2 cellular contexts compared by ENCODE assay signal in genomic region chr16:27769561-27770222, GRCh38.
TF ChIP-seq lines count a peak whose summit lies in the region.

No MANE protein-coding gene starts in this region.

TF ChIP-seq in WTC11, 78 proteins besides CTCF, POLR2A, EP300 and RAD21 (continued from another document):
- no peak for TF ChIP-seq ZNF425 (CRISPR knock-in tag; conservative IDR thresholded peaks at IDR 0.05)
- no peak for TF ChIP-seq SP1 (CRISPR knock-in tag; conservative IDR thresholded peaks at IDR 0.05)
- no peak for TF ChIP-seq ELF4 (CRISPR knock-in tag; IDR thresholded peaks at IDR 0.05; ENCODE audit: low read depth)
- no peak for TF ChIP-seq FOXK1 (CRISPR knock-in tag; IDR thresholded peaks at IDR 0.05)
- TF ChIP-seq NFATC4 (CRISPR knock-in tag; IDR thresholded peaks at IDR 0.05), result no peak
- no peak for TF ChIP-seq TCF7 (CRISPR knock-in tag; IDR thresholded peaks at IDR 0.05; ENCODE audit: low read depth)
- TF ChIP-seq, protein P1, sequence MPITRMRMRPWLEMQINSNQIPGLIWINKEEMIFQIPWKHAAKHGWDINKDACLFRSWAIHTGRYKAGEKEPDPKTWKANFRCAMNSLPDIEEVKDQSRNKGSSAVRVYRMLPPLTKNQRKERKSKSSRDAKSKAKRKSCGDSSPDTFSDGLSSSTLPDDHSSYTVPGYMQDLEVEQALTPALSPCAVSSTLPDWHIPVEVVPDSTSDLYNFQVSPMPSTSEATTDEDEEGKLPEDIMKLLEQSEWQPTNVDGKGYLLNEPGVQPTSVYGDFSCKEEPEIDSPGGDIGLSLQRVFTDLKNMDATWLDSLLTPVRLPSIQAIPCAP (CRISPR knock-in tag; IDR thresholded peaks at IDR 0.05), result no peak
- no peak for TF ChIP-seq ZNF232 (CRISPR knock-in tag; IDR thresholded peaks at IDR 0.05)
- TF ChIP-seq HMGA2 (CRISPR knock-in tag; IDR thresholded peaks at IDR 0.05), result no peak
- no peak for TF ChIP-seq ZNF263 (CRISPR knock-in tag; IDR thresholded peaks at IDR 0.05; ENCODE audit: low read depth)
- no peak for TF ChIP-seq ERG (CRISPR knock-in tag; IDR thresholded peaks at IDR 0.05)
- TF ChIP-seq ARID4B (CRISPR knock-in tag; IDR thresholded peaks at IDR 0.05; ENCODE audit: borderline replicate concordance), result no peak
- no peak for TF ChIP-seq NR2C2 (CRISPR knock-in tag; IDR thresholded peaks at IDR 0.05)
TF ChIP-seq in WTC11: peak in this region for 0.

TF ChIP-seq in GM23338, 12 proteins besides CTCF, POLR2A, EP300 and RAD21 (continued from another document):
- TF ChIP-seq, protein P2, sequence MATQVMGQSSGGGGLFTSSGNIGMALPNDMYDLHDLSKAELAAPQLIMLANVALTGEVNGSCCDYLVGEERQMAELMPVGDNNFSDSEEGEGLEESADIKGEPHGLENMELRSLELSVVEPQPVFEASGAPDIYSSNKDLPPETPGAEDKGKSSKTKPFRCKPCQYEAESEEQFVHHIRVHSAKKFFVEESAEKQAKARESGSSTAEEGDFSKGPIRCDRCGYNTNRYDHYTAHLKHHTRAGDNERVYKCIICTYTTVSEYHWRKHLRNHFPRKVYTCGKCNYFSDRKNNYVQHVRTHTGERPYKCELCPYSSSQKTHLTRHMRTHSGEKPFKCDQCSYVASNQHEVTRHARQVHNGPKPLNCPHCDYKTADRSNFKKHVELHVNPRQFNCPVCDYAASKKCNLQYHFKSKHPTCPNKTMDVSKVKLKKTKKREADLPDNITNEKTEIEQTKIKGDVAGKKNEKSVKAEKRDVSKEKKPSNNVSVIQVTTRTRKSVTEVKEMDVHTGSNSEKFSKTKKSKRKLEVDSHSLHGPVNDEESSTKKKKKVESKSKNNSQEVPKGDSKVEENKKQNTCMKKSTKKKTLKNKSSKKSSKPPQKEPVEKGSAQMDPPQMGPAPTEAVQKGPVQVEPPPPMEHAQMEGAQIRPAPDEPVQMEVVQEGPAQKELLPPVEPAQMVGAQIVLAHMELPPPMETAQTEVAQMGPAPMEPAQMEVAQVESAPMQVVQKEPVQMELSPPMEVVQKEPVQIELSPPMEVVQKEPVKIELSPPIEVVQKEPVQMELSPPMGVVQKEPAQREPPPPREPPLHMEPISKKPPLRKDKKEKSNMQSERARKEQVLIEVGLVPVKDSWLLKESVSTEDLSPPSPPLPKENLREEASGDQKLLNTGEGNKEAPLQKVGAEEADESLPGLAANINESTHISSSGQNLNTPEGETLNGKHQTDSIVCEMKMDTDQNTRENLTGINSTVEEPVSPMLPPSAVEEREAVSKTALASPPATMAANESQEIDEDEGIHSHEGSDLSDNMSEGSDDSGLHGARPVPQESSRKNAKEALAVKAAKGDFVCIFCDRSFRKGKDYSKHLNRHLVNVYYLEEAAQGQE (IDR thresholded peaks at IDR 0.05; ENCODE audit: unreplicated experiment), result no peak
- no peak for TF ChIP-seq ZNF114 (CRISPR knock-in tag; IDR thresholded peaks at IDR 0.05)
- no peak for TF ChIP-seq ETS1 (IDR thresholded peaks at IDR 0.05)
- TF ChIP-seq JUNB (IDR thresholded peaks at IDR 0.05; ENCODE audit: unreplicated experiment), result no peak
- TF ChIP-seq EZH2phosphoT487 (IDR thresholded peaks at IDR 0.05; ENCODE audit: unreplicated experiment), result no peak
- TF ChIP-seq CREB1 (CRISPR knock-in tag; IDR thresholded peaks at IDR 0.05; ENCODE audit: low read depth), result no peak
- no peak for TF ChIP-seq ZNF331 (CRISPR knock-in tag; IDR thresholded peaks at IDR 0.05; ENCODE audit: low read depth)
- TF ChIP-seq STAT1 (IDR thresholded peaks at IDR 0.05; ENCODE audit: unreplicated experiment), result no peak
- TF ChIP-seq POLR2AphosphoS5 (IDR thresholded peaks at IDR 0.05; ENCODE audit: low read depth), result no peak
